16 cellular contexts compared by ENCODE assay signal in the genomic region with DNA sequence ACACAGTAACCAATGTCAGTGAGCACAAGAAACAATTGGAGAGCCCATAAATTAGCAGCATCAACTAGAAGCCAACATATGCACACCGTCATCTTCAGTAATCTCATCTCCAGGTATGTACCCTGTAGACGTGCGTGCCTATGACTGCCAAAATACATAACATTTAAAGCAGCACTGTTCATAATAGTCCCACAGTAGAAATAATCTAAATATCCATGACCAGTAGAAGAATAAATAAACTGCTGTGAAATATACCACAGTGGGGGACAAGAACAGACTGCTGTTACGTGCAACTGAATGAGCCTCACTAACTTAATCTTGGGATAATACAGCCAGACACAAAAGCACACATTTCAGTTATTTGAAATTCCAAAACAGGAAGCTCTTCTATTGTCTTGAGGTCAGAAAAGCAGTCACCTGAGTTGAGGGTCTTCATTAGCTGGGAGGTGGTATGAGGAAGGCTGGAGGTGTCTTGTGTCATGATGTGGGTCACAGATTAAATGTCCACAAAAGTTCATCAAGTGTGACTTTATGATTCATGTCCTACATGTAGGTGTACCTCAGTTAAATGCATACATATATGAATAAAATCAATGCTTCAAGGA.
A peak's percentile ranks its signal among the peaks of the same experiment; 100 is the strongest.
DNase-seq lines count a peak whose midpoint lies in the region; ATAC-seq, FAIRE-seq and TF ChIP-seq lines count a peak whose summit lies in the region.
"Had no signal": no experiment of that assay in that cellular context is flagged by ENCODE, and none has a peak within 500 bp of the region (broad histone marks: within the 10 kb centered on the region; RNA-seq: fewer than 3 reads in every experiment).

No MANE protein-coding gene starts in this region.

- DNase-seq in heart right ventricle: no peak
- no peak for DNase-seq in Right ventricle myocardium inferior (ENCODE audit: missing footprints)
- peak; percentile 52 for DNase-seq in choroid plexus epithelial cell (ENCODE audit: low read depth)
- DNase-seq in lung microvascular endothelial cell (ENCODE audit: low read depth in 2 of 2): peak; percentile 47 to 51
- no peak for DNase-seq in amniotic stem cell (lab: John Stamatoyannopoulos, UW)
- no peak for DNase-seq in pancreas
- DNase-seq: DMS153, Karpas-422, MM.1S, NCI-H1105, NCI-H187, NCI-H69 had no signal

- H3K9me3 ChIP-seq in heart right ventricle (peaks cover 0 to 9% (median 0%) of the 10 kb centered on the region in 11 donors), skeletal muscle satellite cell (replicated peaks; ENCODE audit: low read length) (no peaks in the 10 kb centered on the region), pancreas (no peaks in the 10 kb centered on the region)

- H3K4me3 ChIP-seq in heart right ventricle: no peak overlapping the region
- H3K4me3 ChIP-seq in choroid plexus epithelial cell (ENCODE audit: low read depth, low read length): no peak overlapping the region
- H3K4me3 ChIP-seq in skeletal muscle satellite cell (ENCODE audit: low read length): no peak overlapping the region
- no peak overlapping the region for H3K4me3 ChIP-seq in pancreas

- H3K36me3 ChIP-seq in heart right ventricle (no peaks in the 10 kb centered on the region), skeletal muscle satellite cell (ENCODE audit: insufficient read depth, low read length) (no peaks in the 10 kb centered on the region), pancreas (no peaks in the 10 kb centered on the region)

- no peak overlapping the region for H3K4me2 ChIP-seq in skeletal muscle satellite cell (ENCODE audit: low read length)

- intact Hi-C loops in heart right ventricle (cut with DNase I) (loop anchor here in 1 of 10 donors (10.0 kb wide), 2 partner anchors 127 to 393 kb away; no protein-coding TSS in a partner anchor), Right ventricle myocardium inferior (cut with DNase I) (no loop called here), pancreas (cut with DNase I) (no loop called here)

- WGBS in heart right ventricle, 2 donors: 87 to 89% methylated on average over 4 of the region's 4 CpGs
- WGBS in pancreas, 2 donors: 62 to 77% methylated on average over 4 of the region's 4 CpGs

- no peaks in the 10 kb centered on the region for H3K27me3 ChIP-seq in heart right ventricle
- H3K27me3 ChIP-seq in skeletal muscle satellite cell (ENCODE audit: control insufficient read depth, insufficient read depth, low read length): no peaks in the 10 kb centered on the region
- H3K27me3 ChIP-seq in pancreas: no peaks in the 10 kb centered on the region

- peak in 1 of 8 donors; percentile 8 for ATAC-seq in heart right ventricle
- no peak for ATAC-seq in Right ventricle myocardium inferior
- ATAC-seq in GM18861 (IDR thresholded peaks at IDR 0.05; ENCODE audit: unreplicated experiment): no peak
- ATAC-seq in pancreas: no peak

- TF ChIP-seq CTCF in heart right ventricle (IDR thresholded peaks at IDR 0.05) (no peak), choroid plexus epithelial cell (conservative IDR thresholded peaks at IDR 0.05; ENCODE audit: low read depth, low read length) (no peak), pancreas (IDR thresholded peaks at IDR 0.05) (no peak)

- no peak for FAIRE-seq in pancreas (lab: Jason Lieb, UNC)

- H3K4me1 ChIP-seq in heart right ventricle (peaks cover 0 to 27% (median 11%) of the 10 kb centered on the region in 9 donors), skeletal muscle satellite cell (ENCODE audit: control insufficient read depth, insufficient read depth, low read length) (peaks cover 14% of the 10 kb centered on the region), pancreas (no peaks in the 10 kb centered on the region)

- H3K27ac ChIP-seq in heart right ventricle: peak overlapping the region in 9 of 10 donors; percentile 42 to 72 (median 59)
- H3K27ac ChIP-seq in pancreas: no peak overlapping the region
- H3K27ac ChIP-seq: C4-2B, RWPE1 had no signal

- peak overlapping the region; percentile 41 for H3K9ac ChIP-seq in skeletal muscle satellite cell (ENCODE audit: low read depth, low read length)

Comparison
In these comparisons a context has a peak if more than half of its experiments do, and no peak if none do; other contexts are left out.
1. DNase-seq: peak in choroid plexus epithelial cell (single experiment) and lung microvascular endothelial cell (2 of 2); none in heart right ventricle (0 of 2), Right ventricle myocardium inferior (single experiment), amniotic stem cell (single experiment) and pancreas (0 of 6).
2. H3K27ac ChIP-seq: peak in heart right ventricle (9 of 10); none in pancreas (0 of 4).